In genomic region chr16:88638323-88639230, GRCh38 we compare ENCODE assay signal across 13 cellular contexts. TPM values are rescaled to one million over a fixed set of nuclear protein-coding genes. Genes with fewer than 3 reads are reported as not detected.
DNase-seq lines count a peak whose midpoint lies in the region; ATAC-seq and TF ChIP-seq lines count a peak whose summit lies in the region.
"Had no signal": no experiment of that assay in that cellular context is flagged by ENCODE, and none has a peak within 500 bp of the region (broad histone marks: within the 10 kb centered on the region; RNA-seq: fewer than 3 reads in every experiment).

Gene IL17C (plus strand): TSS chr16:88638572. CDS start chr16:88638642, 70 bp downstream.

- no peaks in the 10 kb centered on the region for H3K36me3 Mint-ChIP-seq in naive B cell

- H3K4me3 Mint-ChIP-seq in naive B cell, result peak within 1 kb of the TSS; percentile 62 to 86 (median 77)

- peak within 1 kb of the TSS; percentile 48 to 91 (median 65) for H3K27ac Mint-ChIP-seq in naive B cell

- H3K9me3 Mint-ChIP-seq in naive B cell, result no peaks in the 10 kb centered on the region

- DNase-seq in NCI-H1092 treated with DMSO at 0.1 percent for 48 hours (lab: John Stamatoyannopoulos, UW) (peak; percentile 18), NCI-H1092 (lab: John Stamatoyannopoulos, UW) (no peak), MM.1S (peak; percentile 72), RWPE2 (ENCODE audit: low spot score) (no peak), naive B cell (peak; percentile 54)
- DNase-seq in stimulated activated CD4-positive, alpha-beta T cell treated with anti-CD3 and anti-CD28 coated beads, Interleukin-4, amount 100 ng/mL, for 4 hours, result no peak
- DNase-seq: NK-92 treated with Interleukin-12 subunit alpha and Interleukin-12 subunit beta, amount 100 ng/mL, for 24 hours; stimulated activated CD4-positive, alpha-beta T cell treated with anti-CD3 and anti-CD28 coated beads, Interleukin-1b, Interleukin-23, amount 100 ng/mL, for 48 hours had no signal

- no peaks in the 10 kb centered on the region for H3K79me2 ChIP-seq in MM.1S (ENCODE audit: low read length)

- H3K4me1 ChIP-seq in MM.1S (ENCODE audit: low read length) (peaks cover 15% of the 10 kb centered on the region), RWPE2 (ENCODE audit: insufficient read depth, poor library complexity, severe bottlenecking) (no peaks in the 10 kb centered on the region)

- peak within 1 kb of the TSS; percentile 18; the same call in 1 of the 2 replicates for H3K4me2 ChIP-seq in MM.1S (ENCODE audit: low read depth, low read length)

- H3K27ac ChIP-seq in MM.1S (ENCODE audit: low read length), result peak within 1 kb of the TSS; percentile 16; the same call in 1 of the 2 replicates
- H3K27ac ChIP-seq in RWPE2 (ENCODE audit: poor library complexity, severe bottlenecking), result no peak within 1 kb of the TSS
- H3K27ac ChIP-seq: 22Rv1, neutrophil had no signal

- ATAC-seq in RWPE2 (ENCODE audit: low read depth), result peak; percentile 22
- peak; percentile 6 to 12 for ATAC-seq in naive B cell (ENCODE audit: low read depth in 2 of 2)
- no peak for ATAC-seq in GM21381 (IDR thresholded peaks at IDR 0.05; ENCODE audit: unreplicated experiment)
- ATAC-seq in GM19455 (IDR thresholded peaks at IDR 0.05; ENCODE audit: unreplicated experiment), result no peak

- no peak for TF ChIP-seq CTCF in MM.1S (IDR thresholded peaks at IDR 0.05; ENCODE audit: low read length)
- no peak for TF ChIP-seq CTCF in RWPE2 (IDR thresholded peaks at IDR 0.05; ENCODE audit: poor library complexity, severe bottlenecking)

- peaks cover 3% of the 10 kb centered on the region; the same call in 1 of the 2 replicates for H3F3A ChIP-seq in MM.1S (ENCODE audit: insufficient read depth, low read length)

- H3K9ac ChIP-seq in MM.1S (ENCODE audit: low read length), result no peak within 1 kb of the TSS

- H3K27me3 Mint-ChIP-seq in naive B cell, result no peaks in the 10 kb centered on the region

- H3K4me3 ChIP-seq in MM.1S (ENCODE audit: low read length), result no peak within 1 kb of the TSS
- H3K4me3 ChIP-seq in RWPE2 (ENCODE audit: severe bottlenecking), result no peak within 1 kb of the TSS

- H3K36me3 ChIP-seq in MM.1S (replicated peaks; ENCODE audit: insufficient read depth, low read length), result no peaks in the 10 kb centered on the region
- no peaks in the 10 kb centered on the region for H3K36me3 ChIP-seq in RWPE2 (ENCODE audit: low read depth)

- H3K27me3 ChIP-seq in MM.1S (replicated peaks; ENCODE audit: insufficient read depth, low read length) (no peaks in the 10 kb centered on the region), RWPE2 (ENCODE audit: insufficient read depth, poor library complexity, severe bottlenecking) (peaks cover 38% of the 10 kb centered on the region)

- peaks cover 48 to 70% (median 60%) of the 10 kb centered on the region in 3 donors for H3K4me1 Mint-ChIP-seq in naive B cell

- H4K20me1 ChIP-seq in MM.1S (ENCODE audit: insufficient read depth, low read length), result no peaks in the 10 kb centered on the region

- H3K9me2 ChIP-seq in MM.1S (replicated peaks; ENCODE audit: insufficient read depth, low read length), result no peaks in the 10 kb centered on the region

- no peak within 1 kb of the TSS for H2AFZ ChIP-seq in MM.1S (ENCODE audit: low read length)

- no peaks in the 10 kb centered on the region for H3K9me3 ChIP-seq in MM.1S (replicated peaks; ENCODE audit: insufficient read depth, low read length)
- no peaks in the 10 kb centered on the region for H3K9me3 ChIP-seq in RWPE2 (ENCODE audit: severe bottlenecking)
- H3K9me3 ChIP-seq: neutrophil had no signal

RNA-seq across cellular contexts. Expression of gene IL17C, which starts in this region (rescaled TPM):
- 1 to 10 TPM in 1 of 6 donors, under 1 TPM in 3, not detected in 2; 0.39 to 1.3 (median 0.86) TPM for polyA plus RNA-seq in naive B cell (ENCODE audit: low read depth in 6 of 6)
- polyA plus RNA-seq: adipose tissue had no signal

Comparison
In these comparisons a context has a peak if more than half of its experiments do, and no peak if none do; other contexts are left out.
1. DNase-seq: peak in NCI-H1092 treated with DMSO at 0.1 percent for 48 hours (single experiment), MM.1S (single experiment) and naive B cell (single experiment); none in NCI-H1092 (single experiment), RWPE2 (single experiment) and stimulated activated CD4-positive, alpha-beta T cell treated with anti-CD3 and anti-CD28 coated beads, Interleukin-4, amount 100 ng/mL, for 4 hours (0 of 2).
2. ATAC-seq: peak in RWPE2 (single experiment) and naive B cell (2 of 2); none in GM21381 (single experiment) and GM19455 (single experiment).